In genomic region chrX:40108084-40108958, GRCh38 we compare ENCODE assay signal across 8 cellular contexts. TPM values are rescaled to one million over a fixed set of nuclear protein-coding genes. Genes with fewer than 3 reads are reported as not detected.
A peak's percentile ranks its signal among the peaks of the same experiment; 100 is the strongest.
DNase-seq lines count a peak whose midpoint lies in the region; ATAC-seq and TF ChIP-seq lines count a peak whose summit lies in the region.

No MANE protein-coding gene starts in this region.

- H3K27ac Mint-ChIP-seq in HFFc6 = peak overlapping the region; percentile 57; the same call in 1 of the 2 replicates
- no peak overlapping the region for H3K27ac Mint-ChIP-seq in activated T-helper 1 cell treated with anti-CD3 and anti-CD28 coated beads, Interleukin-12 subunit alpha, Interleukin-12 subunit beta, Interleukin-2, Interleukin-4 antibody, amounts not matched to agents 30 ng/mL and 10 ng/mL and 1 ng/mL, durations not matched to agents 14 hours and 24 hours and 36 hours

- TF ChIP-seq CTCF in HFFc6 (IDR thresholded peaks at IDR 0.05) = no peak

- H3K4me2 ChIP-seq in BLaER1 = peak overlapping the region; percentile 87

- DNase-seq in HFFc6 (no peak), left ventricle myocardium superior (peak; percentile 52), A172 (ENCODE audit: low spot score) (no peak)
- DNase-seq in activated T-helper 1 cell treated with anti-CD3 and anti-CD28 coated beads, Interleukin-12 subunit alpha, Interleukin-12 subunit beta, Interleukin-2, Interleukin-4 antibody, amounts not matched to agents 30 ng/mL and 10 ng/mL and 1 ng/mL, durations not matched to agents 14 hours and 24 hours and 36 hours (ENCODE audit: low spot score) = no peak
- DNase-seq in activated CD4-positive, CD25-positive, alpha-beta regulatory T cell (lab: John Stamatoyannopoulos, UW) = no peak

- peaks cover 93% of the 10 kb centered on the region for H4K20me1 ChIP-seq in BLaER1

- 0 out of 2 replicates have a peak, but pooled peaks cover 2% of the 10 kb centered on the region for H3K36me3 ChIP-seq in BLaER1
- no peaks in the 10 kb centered on the region for H3K36me3 ChIP-seq in rectal smooth muscle tissue (ENCODE audit: control insufficient read depth, insufficient read depth, low read length)

- H3K4me1 ChIP-seq in BLaER1 = peaks cover 70% of the 10 kb centered on the region
- H3K4me1 ChIP-seq in rectal smooth muscle tissue (ENCODE audit: control insufficient read depth, insufficient read depth, low read length) = peaks cover 8% of the 10 kb centered on the region

- peak; percentile 1 for ATAC-seq in left ventricle myocardium superior
- ATAC-seq in GM21825 (IDR thresholded peaks at IDR 0.05; ENCODE audit: unreplicated experiment) = no peak

- H3K9me3 ChIP-seq in BLaER1 = peaks cover 59% of the 10 kb centered on the region

- peaks cover 16% of the 10 kb centered on the region for H3K4me1 Mint-ChIP-seq in HFFc6 (ENCODE audit: low read depth)
- H3K4me1 Mint-ChIP-seq in activated T-helper 1 cell treated with anti-CD3 and anti-CD28 coated beads, Interleukin-12 subunit alpha, Interleukin-12 subunit beta, Interleukin-2, Interleukin-4 antibody, amounts not matched to agents 30 ng/mL and 10 ng/mL and 1 ng/mL, durations not matched to agents 14 hours and 24 hours and 36 hours (ENCODE audit: low read depth) = peaks cover 6% of the 10 kb centered on the region

- no peaks in the 10 kb centered on the region for H3K36me3 Mint-ChIP-seq in HFFc6 (ENCODE audit: low read depth)
- no peaks in the 10 kb centered on the region for H3K36me3 Mint-ChIP-seq in activated T-helper 1 cell treated with anti-CD3 and anti-CD28 coated beads, Interleukin-12 subunit alpha, Interleukin-12 subunit beta, Interleukin-2, Interleukin-4 antibody, amounts not matched to agents 30 ng/mL and 10 ng/mL and 1 ng/mL, durations not matched to agents 14 hours and 24 hours and 36 hours (ENCODE audit: low read depth)

- H3K9ac ChIP-seq in BLaER1 = peak overlapping the region; percentile 76; the same call in 1 of the 2 replicates
- H3K9ac ChIP-seq in rectal smooth muscle tissue (ENCODE audit: low read length) = peak overlapping the region; percentile 11

- peak overlapping the region; percentile 62 for H3K4me3 Mint-ChIP-seq in HFFc6
- peak overlapping the region; percentile 47 for H3K4me3 Mint-ChIP-seq in activated T-helper 1 cell treated with anti-CD3 and anti-CD28 coated beads, Interleukin-12 subunit alpha, Interleukin-12 subunit beta, Interleukin-2, Interleukin-4 antibody, amounts not matched to agents 30 ng/mL and 10 ng/mL and 1 ng/mL, durations not matched to agents 14 hours and 24 hours and 36 hours

- H3K4me3 ChIP-seq in BLaER1 (peak overlapping the region; percentile 69), rectal smooth muscle tissue (ENCODE audit: low read length) (peak overlapping the region; percentile 61)

- intact Hi-C loops in activated T-helper 1 cell treated with anti-CD3 and anti-CD28 coated beads, Interleukin-12 subunit alpha, Interleukin-12 subunit beta, Interleukin-2, Interleukin-4 antibody, amounts not matched to agents 30 ng/mL and 10 ng/mL and 1 ng/mL, durations not matched to agents 14 hours and 24 hours and 36 hours (cut with micrococcal nuclease) = loop anchor here (5.0 kb wide), 2 partner anchors 159 to 1306 kb away; partner anchors contain the start of gene MID1IP1
- intact Hi-C loops in left ventricle myocardium superior (cut with micrococcal nuclease) = no loop called here

- H3K27me3 ChIP-seq in BLaER1 (no peaks in the 10 kb centered on the region), rectal smooth muscle tissue (ENCODE audit: control insufficient read depth, insufficient read depth, low read length) (no peaks in the 10 kb centered on the region)

- H3K9me3 Mint-ChIP-seq in HFFc6 = no peaks in the 10 kb centered on the region
- no peaks in the 10 kb centered on the region for H3K9me3 Mint-ChIP-seq in activated T-helper 1 cell treated with anti-CD3 and anti-CD28 coated beads, Interleukin-12 subunit alpha, Interleukin-12 subunit beta, Interleukin-2, Interleukin-4 antibody, amounts not matched to agents 30 ng/mL and 10 ng/mL and 1 ng/mL, durations not matched to agents 14 hours and 24 hours and 36 hours

- H3K27ac ChIP-seq in BLaER1 = peak overlapping the region; percentile 82; the same call in 1 of the 2 replicates
- peak overlapping the region; percentile 76 for H3K27ac ChIP-seq in rectal smooth muscle tissue (ENCODE audit: low read depth, low read length)

- H3K27me3 Mint-ChIP-seq in HFFc6 (ENCODE audit: insufficient read depth) = no peaks in the 10 kb centered on the region
- peaks cover 3% of the 10 kb centered on the region for H3K27me3 Mint-ChIP-seq in activated T-helper 1 cell treated with anti-CD3 and anti-CD28 coated beads, Interleukin-12 subunit alpha, Interleukin-12 subunit beta, Interleukin-2, Interleukin-4 antibody, amounts not matched to agents 30 ng/mL and 10 ng/mL and 1 ng/mL, durations not matched to agents 14 hours and 24 hours and 36 hours (ENCODE audit: insufficient read depth)

RNA-seq across cellular contexts. Expression of gene BCOR, which starts 10.6 kb away (rescaled TPM):
- total RNA-seq in HFFc6 (2021; fragmentation: NEBNext Ultra II Directional; extraction: Animal tissue kit (Norgen Biotek cat#: 25700)) = 10 to 100 TPM; 15.0 to 20.3 (median 18.3) TPM
- total RNA-seq in activated T-helper 1 cell treated with anti-CD3 and anti-CD28 coated beads, Interleukin-12 subunit alpha, Interleukin-12 subunit beta, Interleukin-2, Interleukin-4 antibody, amounts not matched to agents 30 ng/mL and 10 ng/mL and 1 ng/mL, durations not matched to agents 14 hours and 24 hours and 36 hours = 65.2 and 72.0 TPM in 2 replicates
- 16.4 TPM for total RNA-seq in left ventricle myocardium superior
- 10.9 and 20.5 TPM in 2 replicates for total RNA-seq in A172 (2014; rRNA removed; shearing (Covaris generic))
